In the genomic region with DNA sequence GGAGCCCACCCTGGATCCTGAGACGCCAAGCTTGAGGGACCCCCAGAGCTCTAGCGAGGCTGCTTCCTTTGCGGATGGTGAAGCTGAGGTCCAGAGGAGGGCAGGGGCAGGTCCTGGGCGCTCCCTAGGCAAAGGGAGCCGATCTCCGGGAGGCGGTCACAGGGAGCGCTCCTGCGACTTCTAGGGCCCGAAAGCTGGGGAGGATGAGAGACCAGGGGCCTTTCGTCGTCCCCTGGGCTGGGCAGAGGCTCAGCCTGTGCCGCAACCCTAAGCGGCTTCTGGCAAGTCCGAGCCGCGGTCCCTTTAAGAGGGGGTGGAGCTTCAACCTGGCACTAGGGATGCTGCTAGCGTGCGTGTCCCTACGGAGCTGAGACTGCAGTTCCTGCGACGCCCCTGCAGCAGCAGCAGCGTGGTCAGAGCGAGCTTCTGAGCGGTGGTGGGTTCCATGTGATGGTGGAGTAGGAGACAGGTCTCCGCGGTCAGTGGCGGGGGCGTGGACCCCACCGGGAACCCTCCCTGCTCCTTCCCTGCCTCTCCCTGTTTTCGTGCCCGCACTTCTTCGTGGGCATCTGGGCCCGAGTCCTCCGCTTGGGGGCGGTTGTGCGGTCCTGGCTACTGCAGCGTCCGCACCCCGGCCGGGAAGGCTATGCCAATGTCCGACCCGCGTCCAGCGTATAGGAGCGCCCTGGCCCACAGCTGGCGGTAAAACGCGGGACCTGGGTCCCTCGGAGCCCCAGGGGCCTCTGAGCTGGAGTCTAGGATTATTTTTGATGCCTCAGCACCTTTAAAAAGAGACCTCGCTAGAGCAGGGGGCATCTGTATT, we compare ENCODE assay signal across 8 cellular contexts.
DNase-seq lines count a peak whose midpoint lies in the region; ATAC-seq and TF ChIP-seq lines count a peak whose summit lies in the region.

No MANE protein-coding gene starts in this region.

- H3K27ac ChIP-seq in Peyer's patch, result peak overlapping the region; percentile 68 to 79 (median 76)

- peaks cover 19% of the 10 kb centered on the region for H3K36me3 Mint-ChIP-seq in activated T-helper 2 cell treated with anti-CD3 and anti-CD28 coated beads, Interferon-gamma antibody, Interleukin-2, Interleukin-4, amounts not matched to agents 10 μg/mL and 5 μg/mL and 100 μg/mL, durations not matched to agents 14 hours and 24 hours and 36 hours (ENCODE audit: low read depth)
- H3K36me3 Mint-ChIP-seq in nephron (ENCODE audit: low read depth), result peaks cover 22% of the 10 kb centered on the region

- H3K4me1 Mint-ChIP-seq in activated T-helper 2 cell treated with anti-CD3 and anti-CD28 coated beads, Interferon-gamma antibody, Interleukin-2, Interleukin-4, amounts not matched to agents 10 μg/mL and 5 μg/mL and 100 μg/mL, durations not matched to agents 14 hours and 24 hours and 36 hours (ENCODE audit: low read depth), result peaks cover 30% of the 10 kb centered on the region
- peaks cover 22% of the 10 kb centered on the region for H3K4me1 Mint-ChIP-seq in nephron

- DNase-seq in DMS153 (lab: John Stamatoyannopoulos, UW) (peak; percentile 68), HuH-7.5 (ENCODE audit: low spot score) (peak; percentile 68), Peyer's patch (peak; percentile 86 to 95 (median 90)), fibroblast of pulmonary artery (ENCODE audit: low read depth) (peak; percentile 92)
- peak; percentile 66 for DNase-seq in activated T-helper 2 cell treated with anti-CD3 and anti-CD28 coated beads, Interferon-gamma antibody, Interleukin-2, Interleukin-4, amounts not matched to agents 10 μg/mL and 5 μg/mL and 100 μg/mL, durations not matched to agents 14 hours and 24 hours and 36 hours (ENCODE audit: low spot score)
- DNase-seq in stimulated activated naive CD8-positive, alpha-beta T cell treated with anti-CD3 and anti-CD28 coated beads, Interleukin-15, Interleukin-2, amounts not matched to agents 100 U/mL and 50 U/mL, for 24 hours, result peak; percentile 81

- H3K4me3 Mint-ChIP-seq in activated T-helper 2 cell treated with anti-CD3 and anti-CD28 coated beads, Interferon-gamma antibody, Interleukin-2, Interleukin-4, amounts not matched to agents 10 μg/mL and 5 μg/mL and 100 μg/mL, durations not matched to agents 14 hours and 24 hours and 36 hours (ENCODE audit: low read depth), result peak overlapping the region; percentile 86
- peak overlapping the region; percentile 86 to 95 (median 93) for H3K4me3 Mint-ChIP-seq in nephron

- H3K4me3 ChIP-seq in Peyer's patch, result peak overlapping the region; percentile 62 to 74 (median 70)
- H3K4me3 ChIP-seq in fibroblast of pulmonary artery (replicated peaks; ENCODE audit: low read depth, low read length), result peak overlapping the region; percentile 84

- intact Hi-C loops in activated T-helper 2 cell treated with anti-CD3 and anti-CD28 coated beads, Interferon-gamma antibody, Interleukin-2, Interleukin-4, amounts not matched to agents 10 μg/mL and 5 μg/mL and 100 μg/mL, durations not matched to agents 14 hours and 24 hours and 36 hours (cut with micrococcal nuclease), result loop anchor here (1.0 to 5.0 kb wide), 3 partner anchors 8 to 575 kb away; partner anchors contain the start of genes CCDC74A and PLEKHB2

- no peaks in the 10 kb centered on the region for H3K9me3 ChIP-seq in Peyer's patch

- ATAC-seq in GM21526 (IDR thresholded peaks at IDR 0.05; ENCODE audit: low FRiP score, unreplicated experiment), result peak; percentile 99
- peak; percentile 99 for ATAC-seq in stimulated activated naive CD8-positive, alpha-beta T cell treated with anti-CD3 and anti-CD28 coated beads, Interleukin-15, Interleukin-2, amounts not matched to agents 100 U/mL and 50 U/mL, for 24 hours

- H3K9me3 Mint-ChIP-seq in activated T-helper 2 cell treated with anti-CD3 and anti-CD28 coated beads, Interferon-gamma antibody, Interleukin-2, Interleukin-4, amounts not matched to agents 10 μg/mL and 5 μg/mL and 100 μg/mL, durations not matched to agents 14 hours and 24 hours and 36 hours, result no peaks in the 10 kb centered on the region
- H3K9me3 Mint-ChIP-seq in nephron, result no peaks in the 10 kb centered on the region

- H3K36me3 ChIP-seq in Peyer's patch, result no peaks in the 10 kb centered on the region

- H3K27me3 ChIP-seq in Peyer's patch, result no peaks in the 10 kb centered on the region

- peaks cover 0 to 5% (median 2%) of the 10 kb centered on the region in 4 donors for H3K4me1 ChIP-seq in Peyer's patch

- TF ChIP-seq CTCF in Peyer's patch (IDR thresholded peaks at IDR 0.05) (peak in 2 of 6 experiments; percentile 17 to 21), fibroblast of pulmonary artery (IDR thresholded peaks at IDR 0.05; ENCODE audit: low read length, missing control alignments) (peak; percentile 35), nephron (IDR thresholded peaks at IDR 0.05; ENCODE audit: unreplicated experiment in 3 of 3) (peak in 1 of 3 experiments; percentile 51)

- H3K27me3 Mint-ChIP-seq in activated T-helper 2 cell treated with anti-CD3 and anti-CD28 coated beads, Interferon-gamma antibody, Interleukin-2, Interleukin-4, amounts not matched to agents 10 μg/mL and 5 μg/mL and 100 μg/mL, durations not matched to agents 14 hours and 24 hours and 36 hours (ENCODE audit: low read depth), result peaks cover 6% of the 10 kb centered on the region
- H3K27me3 Mint-ChIP-seq in nephron (ENCODE audit: low read depth), result peaks cover 2% of the 10 kb centered on the region

- peak overlapping the region; percentile 47 for H3K27ac Mint-ChIP-seq in activated T-helper 2 cell treated with anti-CD3 and anti-CD28 coated beads, Interferon-gamma antibody, Interleukin-2, Interleukin-4, amounts not matched to agents 10 μg/mL and 5 μg/mL and 100 μg/mL, durations not matched to agents 14 hours and 24 hours and 36 hours
- H3K27ac Mint-ChIP-seq in nephron, result peak overlapping the region; percentile 62 to 90 (median 74)

- TF ChIP-seq POLR2A in Peyer's patch (IDR thresholded peaks at IDR 0.05), result peak in 1 of 2 donors; percentile 20

Comparison
In these comparisons a context has a peak if more than half of its experiments do, and no peak if none do; other contexts are left out.
1. Peak in every context shown above with its lines: DNase-seq, ATAC-seq, H3K4me3 ChIP-seq and H3K27ac ChIP-seq.